Comparison of ENCODE assay signal across 22 cellular contexts in the genomic region with DNA sequence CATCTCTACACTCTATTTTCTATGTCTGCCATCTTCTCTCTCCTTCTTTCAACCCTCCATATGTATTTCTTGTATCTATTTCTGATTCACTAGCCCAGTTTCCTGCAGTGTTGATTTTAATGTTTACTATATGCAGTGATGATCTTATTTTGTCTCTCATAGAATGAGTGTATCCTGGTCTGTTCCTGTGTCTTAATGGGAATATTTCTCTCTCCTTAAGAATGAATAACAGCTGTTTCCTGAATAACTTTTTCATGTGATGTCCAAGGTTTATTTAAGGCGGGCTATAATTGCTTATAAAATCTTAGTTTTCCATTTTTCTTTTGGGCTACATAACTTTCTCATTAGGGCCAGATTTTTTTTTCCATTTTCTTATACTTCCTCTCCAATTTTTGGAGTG.
A peak's percentile ranks its signal among the peaks of the same experiment; 100 is the strongest.
DNase-seq lines count a peak whose midpoint lies in the region; ATAC-seq and TF ChIP-seq lines count a peak whose summit lies in the region.
"Had no signal": no experiment of that assay in that cellular context is flagged by ENCODE, and none has a peak within 500 bp of the region (broad histone marks: within the 10 kb centered on the region; RNA-seq: fewer than 3 reads in every experiment).

No MANE protein-coding gene starts in this region.

- CTCF ChIA-PET in BJ (lab: Yijun Ruan, JAX), result interaction anchor here (0.8 kb wide), 1 partner anchor 10 kb away, joined by 3 read pairs; no protein-coding TSS in a partner anchor

- no peak for TF ChIP-seq POLR2A in esophagus muscularis mucosa (IDR thresholded peaks at IDR 0.05; ENCODE audit: low read depth)

- WGBS in GM23248 (ENCODE audit: low coverage in 1 of 2, low lambda C conversion rate in 2 of 2, missing lambda C conversion rate in 2 of 2), 2 experiments, result 10 to 17% methylated on average over 1 of the region's 1 CpG
- 76% methylated on average over 1 of the region's 1 CpG for WGBS in esophagus muscularis mucosa

- ATAC-seq in foreskin keratinocyte, result no peak

- TF ChIP-seq EP300 in esophagus muscularis mucosa (IDR thresholded peaks at IDR 0.05), result no peak

- H3K9ac ChIP-seq in GM23248, result no peak overlapping the region
- H3K9ac ChIP-seq in skeletal muscle tissue (ENCODE audit: low read depth in 1 of 3, low read length in 3 of 3), result no peak overlapping the region
- H3K9ac ChIP-seq: BLaER1 treated with 17β-estradiol and CSF1 and Interleukin-3, amounts not matched to agents 10 nM and 100 nM had no signal

- H3K9me3 ChIP-seq in GM23248 (ENCODE audit: low read depth), result no peaks in the 10 kb centered on the region
- H3K9me3 ChIP-seq in skeletal muscle tissue (ENCODE audit: control insufficient read depth in 3 of 3, low read length in 3 of 3), result peaks cover 0 to 4% (median 3%) of the 10 kb centered on the region in 3 donors
- H3K9me3 ChIP-seq in esophagus muscularis mucosa, result peaks cover 0 to 4% (median 0%) of the 10 kb centered on the region in 4 donors
- H3K9me3 ChIP-seq: Caco-2, MG63, SJSA1 had no signal

- intact Hi-C loops in esophagus muscularis mucosa (cut with DNase I), result no loop called here

- H2AFZ ChIP-seq in GM23248, result no peak overlapping the region

- H3K4me1 ChIP-seq in GM23248 (ENCODE audit: insufficient read depth) (peaks cover 10% of the 10 kb centered on the region), skeletal muscle tissue (ENCODE audit: control insufficient read depth in 3 of 3, insufficient read depth in 3 of 3, low read length in 3 of 3) (peaks cover 18 to 24% (median 23%) of the 10 kb centered on the region in 3 donors), foreskin keratinocyte (no peaks in the 10 kb centered on the region), esophagus muscularis mucosa (peaks cover 5 to 52% (median 39%) of the 10 kb centered on the region in 4 donors)
- H3K4me1 ChIP-seq: Caco-2, SJSA1 had no signal

- POLR2A ChIA-PET in BJ (lab: Charles Lee), result interaction anchor here (0.7 kb wide), 1 partner anchor 10 kb away, joined by 9 read pairs; no protein-coding TSS in a partner anchor

- H4K20me1 ChIP-seq in GM23248 (ENCODE audit: insufficient read depth), result no peaks in the 10 kb centered on the region

- H3K36me3 ChIP-seq in BJ (ENCODE audit: control insufficient read depth, insufficient read depth, low read length) (no peaks in the 10 kb centered on the region), GM23248 (ENCODE audit: low read depth) (no peaks in the 10 kb centered on the region), skeletal muscle tissue (ENCODE audit: control insufficient read depth in 3 of 3, insufficient read depth in 3 of 3, low read length in 3 of 3) (peaks cover 3 to 4% (median 3%) of the 10 kb centered on the region in 3 donors), esophagus muscularis mucosa (no peaks in the 10 kb centered on the region)
- H3K36me3 ChIP-seq: SJSA1 had no signal

- DNase-seq in BJ (ENCODE audit: low read depth) (peak; percentile 54), GM23248 (peak; percentile 8), fibroblast of mammary gland (ENCODE audit: low read depth) (peak; percentile 25), foreskin keratinocyte (no peak), MV-4-11 (lab: John Stamatoyannopoulos, UW) (no peak), esophagus muscularis mucosa (ENCODE audit: extremely low spot score) (no peak)
- DNase-seq: Caco-2; CD4-positive, alpha-beta memory T cell; DMS 273 treated with DMSO at 0.1 percent for 48 hours; DND-41; GOT3; Kasumi-1; MG63; NCI-H1048; NCI-H1436; NCI-H187 treated with DMSO at 0.1 percent for 48 hours; NCI-H2107; NCI-H446 treated with DMSO at 0.1 percent for 48 hours; NCI-H526 treated with DMSO at 0.1 percent for 48 hours had no signal

- in situ Hi-C loops in GM23248 (cut with MboI), result no loop called here

- H3K4me3 ChIP-seq in BJ (ENCODE audit: low read depth, low read length) (no peak overlapping the region), GM23248 (no peak overlapping the region), fibroblast of mammary gland (ENCODE audit: control insufficient read depth, low read depth, low read length) (no peak overlapping the region), skeletal muscle tissue (ENCODE audit: low read length in 3 of 3) (no peak overlapping the region), esophagus muscularis mucosa (no peak overlapping the region)
- H3K4me3 ChIP-seq: BLaER1 treated with 17β-estradiol and CSF1 and Interleukin-3, amounts not matched to agents 10 nM and 100 nM; MG63; SJSA1 had no signal

- H3K27ac ChIP-seq in GM23248, result no peak overlapping the region
- peak overlapping the region; percentile 3 for H3K27ac ChIP-seq in skeletal muscle tissue (ENCODE audit: low read depth, low read length)
- no peak overlapping the region for H3K27ac ChIP-seq in foreskin keratinocyte
- peak overlapping the region in 1 of 4 donors; percentile 42 for H3K27ac ChIP-seq in esophagus muscularis mucosa (replicated peaks in 1 of 4)
- H3K27ac ChIP-seq: BLaER1 treated with 17β-estradiol and CSF1 and Interleukin-3, amounts not matched to agents 10 nM and 100 nM; SJSA1 had no signal

- no peak overlapping the region for H3K4me2 ChIP-seq in GM23248 (ENCODE audit: unreplicated experiment)

- H3K27me3 ChIP-seq in BJ (ENCODE audit: control insufficient read depth, insufficient read depth, low read length) (no peaks in the 10 kb centered on the region), GM23248 (replicated peaks; ENCODE audit: insufficient read depth) (no peaks in the 10 kb centered on the region), skeletal muscle tissue (ENCODE audit: control insufficient read depth in 3 of 3, insufficient read depth in 3 of 3, low read length in 3 of 3) (no peaks in the 10 kb centered on the region), foreskin keratinocyte (no peaks in the 10 kb centered on the region), esophagus muscularis mucosa (no peaks in the 10 kb centered on the region)
- H3K27me3 ChIP-seq: BLaER1 treated with 17β-estradiol and CSF1 and Interleukin-3, amounts not matched to agents 10 nM and 100 nM; MG63; SJSA1 had no signal

- H3F3A ChIP-seq in GM23248 (ENCODE audit: insufficient read depth), result peaks cover 8% of the 10 kb centered on the region

- H3K9me2 ChIP-seq in GM23248 (ENCODE audit: insufficient read depth), result no peaks in the 10 kb centered on the region

- no peak for TF ChIP-seq CTCF in BJ (IDR thresholded peaks at IDR 0.05; ENCODE audit: insufficient read depth, low read depth, low read length)
- no peak for TF ChIP-seq CTCF in fibroblast of mammary gland (conservative IDR thresholded peaks at IDR 0.05; ENCODE audit: control insufficient read depth, insufficient read depth, low read depth, low read length)
- no peak for TF ChIP-seq CTCF in foreskin keratinocyte (conservative IDR thresholded peaks at IDR 0.05)
- TF ChIP-seq CTCF in esophagus muscularis mucosa (IDR thresholded peaks at IDR 0.05), result no peak

- no peaks in the 10 kb centered on the region for H3K79me2 ChIP-seq in GM23248 (ENCODE audit: insufficient read depth)

Comparison
In these comparisons a context has a peak if more than half of its experiments do, and no peak if none do; other contexts are left out.
1. DNase-seq: peak in BJ (single experiment), GM23248 (single experiment) and fibroblast of mammary gland (single experiment); none in foreskin keratinocyte (0 of 2), MV-4-11 (single experiment) and esophagus muscularis mucosa (single experiment).